8 cellular contexts compared by ENCODE assay signal in the genomic region with DNA sequence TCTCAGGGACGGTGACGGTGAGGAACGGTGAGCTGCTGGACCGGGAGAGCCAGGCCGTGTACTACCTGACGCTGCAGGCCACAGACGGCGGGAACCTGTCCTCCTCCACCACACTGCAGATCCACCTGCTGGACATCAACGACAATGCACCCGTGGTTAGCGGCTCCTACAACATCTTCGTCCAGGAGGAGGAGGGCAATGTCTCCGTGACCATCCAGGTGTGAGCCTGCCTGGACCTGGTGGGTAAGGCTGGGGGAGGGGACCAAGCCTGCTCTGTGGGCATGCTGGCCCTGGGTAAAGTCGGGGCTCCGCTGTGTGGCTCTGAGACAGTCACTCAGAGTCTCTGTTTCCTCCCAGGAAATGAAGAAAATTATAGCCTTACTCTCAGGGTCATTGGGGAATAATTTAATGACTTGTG. TPM values are rescaled to one million over a fixed set of nuclear protein-coding genes. Genes with fewer than 3 reads are reported as not detected.
A peak's percentile ranks its signal among the peaks of the same experiment; 100 is the strongest.
DNase-seq lines count a peak whose midpoint lies in the region; ATAC-seq, FAIRE-seq and TF ChIP-seq lines count a peak whose summit lies in the region.

No MANE protein-coding gene starts in this region.

- H3K9ac ChIP-seq in GM23248 (no peak overlapping the region), SK-N-SH (no peak overlapping the region)

- H3K4me1 ChIP-seq in GM23248 (ENCODE audit: insufficient read depth) (no peaks in the 10 kb centered on the region), SK-N-SH (ENCODE audit: control insufficient read depth in 1 of 2, insufficient read depth in 2 of 2, low read depth in 1 of 2, low read length in 1 of 2) (no peaks in the 10 kb centered on the region; a peak in 1 of 4 replicates), lower lobe of right lung (no peaks in the 10 kb centered on the region)

- CTCF ChIA-PET in SK-N-SH (lab: Yijun Ruan, JAX) = interaction anchor here (0.8 to 1.9 kb wide), 14 partner anchors 10 to 162 kb away, joined by 3 to 9 read pairs (median 3); a partner anchor contains a TSS

- no peak overlapping the region for H3K4me3 ChIP-seq in GM23248
- H3K4me3 ChIP-seq in SK-N-SH (ENCODE audit: low read depth in 2 of 2, low read length in 1 of 2) = no peak overlapping the region
- no peak overlapping the region for H3K4me3 ChIP-seq in bronchial epithelial cell (ENCODE audit: low read depth, low read length)
- no peak overlapping the region for H3K4me3 ChIP-seq in lower lobe of right lung

- intact Hi-C loops in lower lobe of right lung (cut with DNase I) = no loop called here

- H4K20me1 ChIP-seq in GM23248 (ENCODE audit: insufficient read depth) = no peaks in the 10 kb centered on the region
- H4K20me1 ChIP-seq in SK-N-SH (ENCODE audit: insufficient read depth) = no peaks in the 10 kb centered on the region

- 26 to 27% methylated on average over 15 of the region's 15 CpGs for WGBS in GM23248 (ENCODE audit: low coverage in 1 of 2, low lambda C conversion rate in 2 of 2, missing lambda C conversion rate in 2 of 2), 2 experiments
- 42% methylated on average over 11 of the region's 15 CpGs for WGBS in SK-N-SH (ENCODE audit: low lambda C conversion rate)

- no peaks in the 10 kb centered on the region for H3F3A ChIP-seq in GM23248 (ENCODE audit: insufficient read depth)
- no peaks in the 10 kb centered on the region for H3F3A ChIP-seq in SK-N-SH (replicated peaks; ENCODE audit: insufficient read depth)

- H3K27ac ChIP-seq in GM23248 = no peak overlapping the region
- no peak overlapping the region for H3K27ac ChIP-seq in SK-N-SH (ENCODE audit: low read depth in 2 of 2, low read length in 1 of 2)
- no peak overlapping the region for H3K27ac ChIP-seq in lower lobe of right lung

- H3K79me2 ChIP-seq in GM23248 (ENCODE audit: insufficient read depth) = no peaks in the 10 kb centered on the region
- no peaks in the 10 kb centered on the region for H3K79me2 ChIP-seq in SK-N-SH (ENCODE audit: insufficient read depth)

- POLR2A ChIA-PET in SK-N-SH (lab: Yijun Ruan, JAX) = no interaction called here

- H3K4me2 ChIP-seq in GM23248 (ENCODE audit: unreplicated experiment) (no peak overlapping the region), SK-N-SH (no peak overlapping the region)

- TF ChIP-seq RAD21 in SK-N-SH (IDR thresholded peaks at IDR 0.05; ENCODE audit: low read length) = peak; percentile 39

- in situ Hi-C loops in GM23248 (cut with MboI) = no loop called here

- TF ChIP-seq EP300 in SK-N-SH (IDR thresholded peaks at IDR 0.05; ENCODE audit: borderline replicate concordance in 1 of 2, low read depth in 1 of 2, low read length in 1 of 2) = no peak

- H2AFZ ChIP-seq in GM23248 (no peak overlapping the region), SK-N-SH (ENCODE audit: low read depth) (no peak overlapping the region)

- H3K9me2 ChIP-seq in GM23248 (ENCODE audit: insufficient read depth) (no peaks in the 10 kb centered on the region), SK-N-SH (no peaks in the 10 kb centered on the region)

- H3K27me3 ChIP-seq in GM23248 (replicated peaks; ENCODE audit: insufficient read depth) = no peaks in the 10 kb centered on the region
- H3K27me3 ChIP-seq in SK-N-SH (ENCODE audit: insufficient read depth) = no peaks in the 10 kb centered on the region
- no peaks in the 10 kb centered on the region for H3K27me3 ChIP-seq in bronchial epithelial cell (ENCODE audit: control insufficient read depth, insufficient read depth, low read length)
- H3K27me3 ChIP-seq in lower lobe of right lung (ENCODE audit: low read depth) = no peaks in the 10 kb centered on the region

- TF ChIP-seq CTCF in SK-N-SH (IDR thresholded peaks at IDR 0.05) (peak; percentile 40; the same call in 1 of the 2 replicates), bronchial epithelial cell (IDR thresholded peaks at IDR 0.05; ENCODE audit: insufficient read depth, low read length, severe bottlenecking) (peak; percentile 96), lower lobe of right lung (IDR thresholded peaks at IDR 0.05) (peak; percentile 48)

- DNase-seq in AG08396 (ENCODE audit: low spot score) = peak; percentile 67
- peak; percentile 53 for DNase-seq in GM23248
- DNase-seq in SK-N-SH = peak; percentile 77
- peak; percentile 77 for DNase-seq in bronchial epithelial cell (ENCODE audit: low read depth)
- DNase-seq in lower lobe of right lung = peak; percentile 73
- DNase-seq in medulla oblongata (ENCODE audit: extremely low spot score) = no peak

- ATAC-seq in lower lobe of right lung = peak; percentile 70 to 86
- ATAC-seq in GM21576 (IDR thresholded peaks at IDR 0.05; ENCODE audit: unreplicated experiment) = no peak
- ATAC-seq in GM21360 (IDR thresholded peaks at IDR 0.05; ENCODE audit: unreplicated experiment) = no peak

- FAIRE-seq in bronchial epithelial cell (lab: Jason Lieb, UNC) = peak; percentile 82

- H3K9me3 ChIP-seq in GM23248 (ENCODE audit: low read depth) = no peaks in the 10 kb centered on the region
- H3K9me3 ChIP-seq in SK-N-SH = no peaks in the 10 kb centered on the region
- H3K9me3 ChIP-seq in lower lobe of right lung = no peaks in the 10 kb centered on the region

- H3K36me3 ChIP-seq in GM23248 (ENCODE audit: low read depth) = no peaks in the 10 kb centered on the region
- H3K36me3 ChIP-seq in SK-N-SH (replicated peaks in 1 of 2; ENCODE audit: control insufficient read depth in 1 of 2, insufficient read depth in 2 of 2, low read length in 1 of 2) = no peaks in the 10 kb centered on the region
- H3K36me3 ChIP-seq in bronchial epithelial cell (ENCODE audit: control insufficient read depth, insufficient read depth, low read length) = no peaks in the 10 kb centered on the region
- H3K36me3 ChIP-seq in lower lobe of right lung = no peaks in the 10 kb centered on the region

TF ChIP-seq in SK-N-SH, 30 proteins besides CTCF, POLR2A, EP300 and RAD21:
- no peak for TF ChIP-seq FOSL2 (IDR thresholded peaks at IDR 0.05; ENCODE audit: borderline replicate concordance, low read depth)
TF ChIP-seq in SK-N-SH: peak in this region for 0.

RNA-seq across cellular contexts. Expression of a gene that starts 29.3 kb away (rescaled TPM):
- total RNA-seq in GM23248 (2014; rRNA removed; shearing (Covaris generic)) = not detected in 2 replicates
- polyA plus RNA-seq in GM23248 (2016; fragmentation: Nextera tagmentation; extraction: Ambion mirVana) (not detected in 2 replicates), SK-N-SH (2012; rRNA removed) (0.02 TPM in 1 of 2 replicates, not detected in the other)
- 0.03 TPM in 1 of 2 replicates, not detected in the other for polyA plus RNA-seq in SK-N-SH (2012; cell fraction: cytosol; rRNA removed)
- 0.14 and 0.23 TPM in 2 replicates for polyA plus RNA-seq in SK-N-SH (2012; cell fraction: nucleus; rRNA removed)
- total RNA-seq in bronchial epithelial cell (under 0.01 TPM in 2 replicates), lower lobe of right lung (0.62 TPM)

RNA-seq across cellular contexts. Expression of a gene that starts 31.6 kb away (rescaled TPM):
- 4.3 and 4.8 TPM in 2 replicates for total RNA-seq in GM23248 (2014; rRNA removed; shearing (Covaris generic))
- 1.2 and 1.3 TPM in 2 replicates for polyA plus RNA-seq in GM23248 (2016; fragmentation: Nextera tagmentation; extraction: Ambion mirVana)
- 5.9 and 6.6 TPM in 2 replicates for polyA plus RNA-seq in SK-N-SH (2012; rRNA removed)
- 3.2 and 5.4 TPM in 2 replicates for polyA plus RNA-seq in SK-N-SH (2012; cell fraction: cytosol; rRNA removed)
- polyA plus RNA-seq in SK-N-SH (2012; cell fraction: nucleus; rRNA removed) = 3.5 and 4.3 TPM in 2 replicates
- 1.6 and 2.8 TPM in 2 replicates for total RNA-seq in bronchial epithelial cell
- 1.4 TPM for total RNA-seq in lower lobe of right lung

RNA-seq across cellular contexts. Expression of a gene that starts 41.2 kb away (rescaled TPM):
- 2.9 and 3.9 TPM in 2 replicates for total RNA-seq in GM23248 (2014; rRNA removed; shearing (Covaris generic))
- 2.0 and 2.1 TPM in 2 replicates for polyA plus RNA-seq in GM23248 (2016; fragmentation: Nextera tagmentation; extraction: Ambion mirVana)
- polyA plus RNA-seq in SK-N-SH (2012; rRNA removed) = 13.2 and 17.9 TPM in 2 replicates
- 7.3 and 9.9 TPM in 2 replicates for polyA plus RNA-seq in SK-N-SH (2012; cell fraction: cytosol; rRNA removed)
- polyA plus RNA-seq in SK-N-SH (2012; cell fraction: nucleus; rRNA removed) = 110 and 129 TPM in 2 replicates
- 2.1 and 3.6 TPM in 2 replicates for total RNA-seq in bronchial epithelial cell
- total RNA-seq in lower lobe of right lung = 55.1 TPM

RNA-seq across cellular contexts. Expression of a gene that starts 51.9 kb away (rescaled TPM):
- total RNA-seq in GM23248 (2014; rRNA removed; shearing (Covaris generic)) = not detected in 2 replicates
- polyA plus RNA-seq in GM23248 (2016; fragmentation: Nextera tagmentation; extraction: Ambion mirVana) (not detected in 2 replicates), SK-N-SH (2012; rRNA removed) (0.15 and 0.33 TPM in 2 replicates)
- polyA plus RNA-seq in SK-N-SH (2012; cell fraction: cytosol; rRNA removed) = 0.14 and 0.16 TPM in 2 replicates
- polyA plus RNA-seq in SK-N-SH (2012; cell fraction: nucleus; rRNA removed) = 0.11 and 0.29 TPM in 2 replicates
- total RNA-seq in bronchial epithelial cell (not detected in 2 replicates), lower lobe of right lung (not detected)

RNA-seq across cellular contexts. Expression of a gene that starts 52.1 kb away (rescaled TPM):
- not detected in 2 replicates for total RNA-seq in GM23248 (2014; rRNA removed; shearing (Covaris generic))
- not detected in 2 replicates for polyA plus RNA-seq in GM23248 (2016; fragmentation: Nextera tagmentation; extraction: Ambion mirVana)
- polyA plus RNA-seq in SK-N-SH (2012; rRNA removed) = not detected in 2 replicates
- not detected in 2 replicates for polyA plus RNA-seq in SK-N-SH (2012; cell fraction: cytosol; rRNA removed)
- not detected in 2 replicates for polyA plus RNA-seq in SK-N-SH (2012; cell fraction: nucleus; rRNA removed)
- not detected in 2 replicates for total RNA-seq in bronchial epithelial cell
- total RNA-seq in lower lobe of right lung = not detected

Comparison
In these comparisons a context has a peak if more than half of its experiments do, and no peak if none do; other contexts are left out.
1. CTCF ChIP-seq: peak in every context shown above with its lines; median percentile 96 in bronchial epithelial cell; 48 in lower lobe of right lung; 40 in SK-N-SH.
2. ATAC-seq: peak in lower lobe of right lung (2 of 2); none in GM21576 (single experiment) and GM21360 (single experiment).
3. RNA of a gene that starts 41.2 kb away (total RNA-seq): 55.1 TPM in lower lobe of right lung (single experiment); 2.9 to 3.9 TPM in GM23248 and 2.1 to 3.6 TPM in bronchial epithelial cell; every median in the first group is over 10 times any median in the second.